Comparison of ENCODE assay signal across 9 cellular contexts in the genomic region with DNA sequence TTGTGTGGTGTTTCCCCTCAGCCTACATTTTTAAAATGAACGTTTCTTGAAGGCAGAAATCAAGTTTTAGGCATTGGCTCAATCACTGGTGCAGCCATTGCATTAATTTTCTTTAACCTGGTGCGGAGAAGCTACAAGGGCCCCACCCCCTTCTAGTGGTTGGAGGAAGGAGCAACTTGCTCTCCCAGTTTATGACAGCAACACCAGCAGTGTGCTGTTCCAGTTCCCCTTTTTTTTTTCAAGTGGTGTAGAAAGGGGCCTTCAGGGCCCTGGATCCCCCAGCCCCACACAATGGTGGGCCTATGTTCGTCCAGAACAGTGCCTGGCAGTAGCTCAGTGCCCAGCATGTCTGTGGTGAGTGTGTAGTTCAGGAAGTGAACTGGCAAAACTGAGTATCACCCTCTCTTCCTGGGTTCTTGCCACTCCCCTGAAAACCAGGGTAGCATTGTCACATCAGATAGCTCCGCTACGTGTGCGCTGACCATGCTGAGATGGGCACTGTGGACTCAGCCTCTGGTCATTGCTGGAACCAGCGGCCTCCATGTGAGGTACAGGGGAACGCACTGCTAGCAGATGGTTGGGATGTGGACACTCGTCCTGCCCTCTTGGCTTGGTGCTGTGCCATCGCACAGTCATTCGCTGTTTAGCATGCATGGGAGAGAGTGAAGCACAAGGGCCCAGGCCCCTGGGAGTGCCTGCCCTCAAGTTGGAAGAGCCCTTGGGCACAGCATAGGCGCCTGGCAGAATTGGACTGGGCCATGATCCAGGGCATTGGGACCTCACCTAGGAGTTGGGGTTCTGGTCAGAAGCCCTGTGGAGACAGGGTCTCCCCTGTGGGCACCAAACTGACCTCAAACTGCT. TPM values are rescaled to one million over a fixed set of nuclear protein-coding genes. Genes with fewer than 3 reads are reported as not detected.
A peak's percentile ranks its signal among the peaks of the same experiment; 100 is the strongest.
DNase-seq lines count a peak whose midpoint lies in the region; ATAC-seq and TF ChIP-seq lines count a peak whose summit lies in the region.
"Had no signal": no experiment of that assay in that cellular context is flagged by ENCODE, and none has a peak within 500 bp of the region (broad histone marks: within the 10 kb centered on the region; RNA-seq: fewer than 3 reads in every experiment).

No MANE protein-coding gene starts in this region.

- peaks cover 100% of the 10 kb centered on the region for H3K79me2 ChIP-seq in PC-9 (ENCODE audit: low read depth)

- peaks cover 29 to 58% of the 10 kb centered on the region in 2 donors for H3K4me1 ChIP-seq in esophagus (ENCODE audit: control insufficient read depth in 2 of 2, insufficient read depth in 2 of 2, low read length in 1 of 2)
- H3K4me1 ChIP-seq in PC-9 (replicated peaks; ENCODE audit: insufficient read depth): peaks cover 64% of the 10 kb centered on the region

- H3K27me3 ChIP-seq in esophagus (ENCODE audit: control insufficient read depth in 1 of 2, insufficient read depth in 2 of 2, low read length in 2 of 2) (no peaks in the 10 kb centered on the region), PC-9 (ENCODE audit: insufficient read depth, low read depth) (no peaks in the 10 kb centered on the region)
- H3K27me3 ChIP-seq: heart right ventricle had no signal

- ATAC-seq in HG02610 (IDR thresholded peaks at IDR 0.05; ENCODE audit: unreplicated experiment) (peak; percentile 42), HG02623 (IDR thresholded peaks at IDR 0.05; ENCODE audit: unreplicated experiment) (no peak), GM21447 (IDR thresholded peaks at IDR 0.05; ENCODE audit: unreplicated experiment) (no peak)

- H3K4me3 ChIP-seq in esophagus (ENCODE audit: low read depth in 1 of 2, low read length in 2 of 2): no peak overlapping the region
- H3K4me3 ChIP-seq in skin epidermis: no peak overlapping the region
- no peak overlapping the region for H3K4me3 ChIP-seq in PC-9

- intact Hi-C loops in PC-9 (cut with micrococcal nuclease; ENCODE audit: unreplicated experiment): no loop called here

- DNase-seq in SIG-M5 (lab: John Stamatoyannopoulos, UW) (peak; percentile 53), DMS153 (lab: John Stamatoyannopoulos, UW) (no peak), PC-9 (no peak)
- DNase-seq: heart right ventricle had no signal

- TF ChIP-seq CTCF in PC-9 (conservative IDR thresholded peaks at IDR 0.05): no peak

- H3K9me3 ChIP-seq in esophagus (ENCODE audit: control insufficient read depth in 2 of 2, insufficient read depth in 1 of 2, low read depth in 1 of 2, low read length in 1 of 2) (peaks cover 3 to 4% of the 10 kb centered on the region in 2 donors), PC-9 (ENCODE audit: insufficient read depth, low read depth) (peaks cover 2% of the 10 kb centered on the region; the same call in 1 of the 2 replicates)

- peak overlapping the region; percentile 32 to 83 for H3K27ac ChIP-seq in esophagus (ENCODE audit: low read depth in 2 of 2, low read length in 1 of 2)
- peak overlapping the region in 15 of 21 experiments; percentile 2 to 75 (median 21) for H3K27ac ChIP-seq in skin epidermis
- H3K27ac ChIP-seq in PC-9: no peak overlapping the region

- H3K4me2 ChIP-seq in PC-9: no peak overlapping the region

- peaks cover 100% of the 10 kb centered on the region for H4K20me1 ChIP-seq in PC-9 (ENCODE audit: insufficient read depth)

- H3K9me2 ChIP-seq in PC-9 (ENCODE audit: insufficient read depth): no peaks in the 10 kb centered on the region

- 59 to 69% methylated on average over 12 of the region's 12 CpGs for WGBS in esophagus, 2 donors

- no peak overlapping the region for H2AFZ ChIP-seq in PC-9

- H3K36me3 ChIP-seq in esophagus (ENCODE audit: control insufficient read depth in 2 of 2, insufficient read depth in 2 of 2, low read length in 1 of 2) (peaks cover 0 to 8% of the 10 kb centered on the region in 2 donors), PC-9 (ENCODE audit: low read depth) (peaks cover 57% of the 10 kb centered on the region)

- POLR2A ChIA-PET in PC-9 (lab: Charles Lee; ENCODE audit: unreplicated experiment): no interaction called here

- no TSS peak for BruUV-seq in PC-9 (replicated peaks; lab: Mats Ljungman, UMichigan)

- CTCF ChIA-PET in PC-9 (lab: Charles Lee): interaction anchor here (1.0 kb wide), 1 partner anchor 90 kb away, joined by 3 read pairs; no protein-coding TSS in a partner anchor

- H3F3A ChIP-seq in PC-9 (ENCODE audit: insufficient read depth, low read depth): peaks cover 54% of the 10 kb centered on the region; the same call in 1 of the 2 replicates

RNA-seq across cellular contexts. Expression of a gene that starts 7.2 kb away (rescaled TPM):
- polyA plus RNA-seq in esophagus: 100 to 1,000 TPM; 180 to 295 TPM
- total RNA-seq in PC-9 (2021): 431 and 595 TPM in 2 replicates

RNA-seq across cellular contexts. Expression of a gene that starts 13.4 kb away (rescaled TPM):
- polyA plus RNA-seq in esophagus: 10 to 100 TPM; 18.4 to 26.0 TPM
- total RNA-seq in PC-9 (2021): 26.4 and 37.6 TPM in 2 replicates

RNA-seq across cellular contexts. Expression of a gene that starts 19.3 kb away (rescaled TPM):
- 10 to 100 TPM; 87.0 to 94.9 TPM for polyA plus RNA-seq in esophagus
- 81.0 and 84.4 TPM in 2 replicates for total RNA-seq in PC-9 (2021)

RNA-seq across cellular contexts. Expression of a gene that starts 50.3 kb away (rescaled TPM):
- 100 to 1,000 TPM; 299 to 484 TPM for polyA plus RNA-seq in esophagus
- 239 and 278 TPM in 2 replicates for total RNA-seq in PC-9 (2021)

RNA-seq across cellular contexts. Expression of a gene that starts 60.0 kb away (rescaled TPM):
- under 1 TPM; 0.57 to 0.64 TPM for polyA plus RNA-seq in esophagus
- 2.1 and 3.4 TPM in 2 replicates for total RNA-seq in PC-9 (2021)
